15 cellular contexts compared by ENCODE assay signal in the genomic region with DNA sequence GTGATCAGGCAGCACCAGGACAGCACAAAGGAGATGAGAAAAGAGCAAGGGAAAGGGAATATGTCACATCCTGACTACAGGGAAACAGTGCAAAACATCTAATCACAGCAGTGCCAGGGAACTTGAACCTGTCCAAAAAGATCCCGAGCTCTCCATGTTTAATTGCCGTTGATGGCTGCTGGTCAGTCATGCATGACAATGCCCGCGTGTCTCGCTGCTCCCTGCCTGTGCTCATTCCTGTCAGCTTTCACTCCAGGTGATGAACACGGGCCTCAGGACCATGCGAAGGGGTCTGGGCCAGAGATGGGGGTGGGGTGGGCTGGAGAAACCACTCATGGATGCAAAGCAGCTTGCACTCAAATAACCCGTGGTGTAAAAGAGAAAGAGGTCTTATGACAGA.
A peak's percentile ranks its signal among the peaks of the same experiment; 100 is the strongest.
DNase-seq lines count a peak whose midpoint lies in the region; ATAC-seq, FAIRE-seq and TF ChIP-seq lines count a peak whose summit lies in the region.
"Had no signal": no experiment of that assay in that cellular context is flagged by ENCODE, and none has a peak within 500 bp of the region (broad histone marks: within the 10 kb centered on the region; RNA-seq: fewer than 3 reads in every experiment).

No MANE protein-coding gene starts in this region.

- POLR2A ChIA-PET in GM12878 (lab: Charles Lee), result no interaction called here

- no peak for TF ChIP-seq EP300 in GM12878 (IDR thresholded peaks at IDR 0.05; ENCODE audit: borderline replicate concordance in 1 of 2, control insufficient read depth in 1 of 2, low read depth in 2 of 2, low read length in 2 of 2)

- intact Hi-C loops in GM12878 (cut with micrococcal nuclease; ENCODE audit: unreplicated experiment), result no loop called here

- H3K36me3 ChIP-seq in GM12878 (ENCODE audit: control insufficient read depth in 2 of 2, insufficient read depth in 2 of 2, low read length in 1 of 2), result no peaks in the 10 kb centered on the region

- FAIRE-seq in GM12878 (lab: Jason Lieb, UNC), result no peak
- FAIRE-seq: A204.1 had no signal

- H3K4me1 ChIP-seq in GM12878 (ENCODE audit: control insufficient read depth, insufficient read depth, low read length), result no peaks in the 10 kb centered on the region

- TF ChIP-seq CTCF in GM12878 (IDR thresholded peaks at IDR 0.05 in 2 of 3, conservative IDR thresholded peaks at IDR 0.05 in 1 of 3; ENCODE audit: control insufficient read depth in 2 of 3, extremely low read depth in 1 of 3, insufficient read depth in 1 of 3, low read depth in 3 of 3, low read length in 3 of 3) (no peak), retinal pigment epithelial cell (conservative IDR thresholded peaks at IDR 0.05; ENCODE audit: low read depth, low read length) (no peak)

- no peak overlapping the region for H3K9ac ChIP-seq in GM12878 (ENCODE audit: control insufficient read depth, insufficient read depth, low read length)

- no peak for TF ChIP-seq POLR2A in GM12878 (IDR thresholded peaks at IDR 0.05; ENCODE audit: low read depth, low read length)

- BruUV-seq in GM12878 (replicated peaks; lab: Mats Ljungman, UMichigan), result no TSS peak

- 40% methylated on average over 8 of the region's 8 CpGs for WGBS in GM12878 (ENCODE audit: insufficient coverage, insufficient replicate concordance, low lambda C conversion rate, missing lambda C conversion rate)

- no peak overlapping the region for H2AFZ ChIP-seq in GM12878 (ENCODE audit: control insufficient read depth, low read depth, low read length)

- no peak for TF ChIP-seq RAD21 in GM12878 (IDR thresholded peaks at IDR 0.05; ENCODE audit: insufficient read depth, low read depth, low read length)

- no peaks in the 10 kb centered on the region for H4K20me1 ChIP-seq in GM12878 (ENCODE audit: control insufficient read depth, insufficient read depth)

- CTCF ChIA-PET in GM12878 (lab: Yijun Ruan, JAX), result interaction anchor here (2.2 kb wide), 1 partner anchor 10 kb away, joined by 5 read pairs; no protein-coding TSS in a partner anchor

- SMC1A ChIA-PET in GM12878 (lab: Charles Lee; ENCODE audit: uncharacterized antibody, unreplicated experiment), result no interaction called here

- peak; percentile 17 for DNase-seq in NCI-H2029 treated with DMSO at 0.1 percent for 48 hours (lab: John Stamatoyannopoulos, UW)
- no peak for DNase-seq in NCI-H2029 (lab: John Stamatoyannopoulos, UW)
- DNase-seq in NCI-H2107 treated with DMSO at 0.1 percent for 48 hours (lab: John Stamatoyannopoulos, UW; ENCODE audit: unreplicated experiment), result peak; percentile 79
- no peak for DNase-seq in GM12878 (ENCODE audit: low read depth, low spot score)
- peak; percentile 22 for DNase-seq in retinal pigment epithelial cell (ENCODE audit: low read depth)
- DNase-seq: activated CD8-positive, alpha-beta memory T cell treated with anti-CD3 and anti-CD28 coated beads, Interleukin-2, amount 50 U/mL, for 4 hours; foreskin fibroblast; KBM-7; stimulated activated naive CD4-positive, alpha-beta T cell; trophoblast cell had no signal

- in situ Hi-C loops in GM12878 (cut with MboI), result no loop called here

- H3K27me3 ChIP-seq in GM12878 (replicated peaks in 1 of 2; ENCODE audit: control insufficient read depth in 2 of 2, insufficient read depth in 2 of 2, low read length in 1 of 2), result no peaks in the 10 kb centered on the region

- no peak overlapping the region for H3K27ac ChIP-seq in GM12878 (ENCODE audit: control insufficient read depth, insufficient read depth)
- H3K27ac ChIP-seq: C4-2B had no signal

- RAD21 ChIA-PET in GM12878 (lab: Charles Lee; ENCODE audit: unreplicated experiment), result no interaction called here

- no peak overlapping the region for H3K4me2 ChIP-seq in GM12878 (ENCODE audit: control insufficient read depth, insufficient read depth)

- ATAC-seq in GM12878 (no peak), GM21526 (IDR thresholded peaks at IDR 0.05; ENCODE audit: low FRiP score, unreplicated experiment) (no peak), HG02623 (IDR thresholded peaks at IDR 0.05; ENCODE audit: unreplicated experiment) (no peak), GM21825 (IDR thresholded peaks at IDR 0.05; ENCODE audit: unreplicated experiment) (no peak)

- no peaks in the 10 kb centered on the region for H3K9me3 ChIP-seq in GM12878 (replicated peaks; ENCODE audit: control insufficient read depth, insufficient read depth, low read length)

- H3K79me2 ChIP-seq in GM12878 (ENCODE audit: control insufficient read depth, insufficient read depth, low read length), result no peaks in the 10 kb centered on the region

- H3K4me3 ChIP-seq in GM12878, result no peak overlapping the region
- H3K4me3 ChIP-seq in retinal pigment epithelial cell (ENCODE audit: low read length), result no peak overlapping the region

TF ChIP-seq in GM12878, 131 proteins besides CTCF, POLR2A, EP300 and RAD21:
- 0 out of 2 replicates have a peak, but pooled peaks have one; percentile 38 for TF ChIP-seq PAX5 (IDR thresholded peaks at IDR 0.05; ENCODE audit: borderline replicate concordance, low read depth, low read length)
- TF ChIP-seq, protein P1, sequence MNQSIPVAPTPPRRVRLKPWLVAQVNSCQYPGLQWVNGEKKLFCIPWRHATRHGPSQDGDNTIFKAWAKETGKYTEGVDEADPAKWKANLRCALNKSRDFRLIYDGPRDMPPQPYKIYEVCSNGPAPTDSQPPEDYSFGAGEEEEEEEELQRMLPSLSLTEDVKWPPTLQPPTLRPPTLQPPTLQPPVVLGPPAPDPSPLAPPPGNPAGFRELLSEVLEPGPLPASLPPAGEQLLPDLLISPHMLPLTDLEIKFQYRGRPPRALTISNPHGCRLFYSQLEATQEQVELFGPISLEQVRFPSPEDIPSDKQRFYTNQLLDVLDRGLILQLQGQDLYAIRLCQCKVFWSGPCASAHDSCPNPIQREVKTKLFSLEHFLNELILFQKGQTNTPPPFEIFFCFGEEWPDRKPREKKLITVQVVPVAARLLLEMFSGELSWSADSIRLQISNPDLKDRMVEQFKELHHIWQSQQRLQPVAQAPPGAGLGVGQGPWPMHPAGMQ (IDR thresholded peaks at IDR 0.05; ENCODE audit: borderline replicate concordance), result no peak

Comparison
In these comparisons a context has a peak if more than half of its experiments do, and no peak if none do; other contexts are left out.
1. DNase-seq: peak in NCI-H2029 treated with DMSO at 0.1 percent for 48 hours (single experiment), NCI-H2107 treated with DMSO at 0.1 percent for 48 hours (single experiment) and retinal pigment epithelial cell (single experiment); none in NCI-H2029 (single experiment) and GM12878 (single experiment).